ENCODE assay signal across 8 cellular contexts in the genomic region with DNA sequence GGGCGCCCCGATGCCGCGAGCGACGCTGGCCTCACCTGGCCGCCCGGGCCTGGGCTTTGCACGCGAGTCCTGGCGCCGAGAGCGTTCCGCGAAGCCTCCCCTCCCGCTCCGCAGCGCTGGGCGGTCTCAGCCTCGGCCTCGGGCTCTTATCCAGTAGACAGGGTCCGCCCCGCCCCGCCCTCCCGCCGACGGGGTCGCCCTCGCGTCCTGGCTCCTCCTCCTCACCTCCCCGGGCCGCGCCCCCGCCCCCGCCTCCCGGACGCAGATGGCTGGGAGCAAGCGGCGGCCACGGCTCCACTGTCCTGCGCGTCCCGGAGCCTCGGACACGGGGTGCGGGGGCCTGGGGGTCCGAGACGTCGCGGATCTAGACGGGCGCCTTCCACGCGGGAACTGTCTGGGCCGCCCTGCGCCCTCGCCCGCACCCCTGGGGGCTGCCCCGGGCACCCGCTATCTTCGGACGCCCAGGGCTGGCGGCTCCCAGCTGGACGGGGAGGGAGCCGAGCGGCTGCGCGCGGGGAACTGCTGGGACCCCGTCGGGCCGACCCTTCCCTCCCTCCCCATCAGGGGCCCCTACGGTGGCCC. TPM values are rescaled to one million over a fixed set of nuclear protein-coding genes. Genes with fewer than 3 reads are reported as not detected.
DNase-seq lines count a peak whose midpoint lies in the region; ATAC-seq lines count a peak whose summit lies in the region.

A gene (minus strand): TSS at position 128 of the 582 bp plus-strand sequence. CDS start 2,243 bp downstream, outside the sequence.

- DNase-seq in NCI-H146 treated with DMSO at 0.1 percent for 48 hours (lab: John Stamatoyannopoulos, UW; ENCODE audit: unreplicated experiment) (peak; percentile 62), T-helper 9 cell (no peak), T-helper 2 cell (no peak)
- peak; percentile 57 for DNase-seq in activated T-cell treated with anti-CD3 and anti-CD28 coated beads, Interleukin-2, amount 50 U/mL, for 1 hour
- DNase-seq in stimulated activated CD8-positive, alpha-beta memory T cell treated with anti-CD3 and anti-CD28 coated beads, Interleukin-12 subunit alpha, Interleukin-12 subunit beta, amount 100 ng/mL, for 4 hours (ENCODE audit: low read depth) = peak; percentile 45

- peak within 1 kb of the TSS; percentile 64 for H3K4me3 ChIP-seq in iPS-15b (ENCODE audit: low read depth, low read length)

- H3K36me3 ChIP-seq in iPS-15b (ENCODE audit: control insufficient read depth, insufficient read depth, low read length) = no peaks in the 10 kb centered on the region

- no peaks in the 10 kb centered on the region for H3K9me3 ChIP-seq in iPS-15b (ENCODE audit: control insufficient read depth, insufficient read depth, low read length)

- ATAC-seq in esophagus mucosa (no peak), GM19023 (IDR thresholded peaks at IDR 0.05; ENCODE audit: unreplicated experiment) (no peak)

- no peaks in the 10 kb centered on the region for H3K4me1 ChIP-seq in iPS-15b (ENCODE audit: control insufficient read depth, insufficient read depth, low read length)

- H3K9ac ChIP-seq in iPS-15b (ENCODE audit: low read depth, low read length) = no peak within 1 kb of the TSS

- H3K27me3 ChIP-seq in iPS-15b (ENCODE audit: control insufficient read depth, insufficient read depth, low read length) = peaks cover 64% of the 10 kb centered on the region

RNA-seq across cellular contexts. Expression of the gene that starts here (rescaled TPM):
- 0.16 TPM for total RNA-seq in esophagus mucosa

Comparison
In these comparisons a context has a peak if more than half of its experiments do, and no peak if none do; other contexts are left out.
1. DNase-seq: peak in NCI-H146 treated with DMSO at 0.1 percent for 48 hours (single experiment), activated T-cell treated with anti-CD3 and anti-CD28 coated beads, Interleukin-2, amount 50 U/mL, for 1 hour (single experiment) and stimulated activated CD8-positive, alpha-beta memory T cell treated with anti-CD3 and anti-CD28 coated beads, Interleukin-12 subunit alpha, Interleukin-12 subunit beta, amount 100 ng/mL, for 4 hours (single experiment); none in T-helper 9 cell (single experiment) and T-helper 2 cell (0 of 5).